ENCODE assay signal across 13 cellular contexts in the genomic region with DNA sequence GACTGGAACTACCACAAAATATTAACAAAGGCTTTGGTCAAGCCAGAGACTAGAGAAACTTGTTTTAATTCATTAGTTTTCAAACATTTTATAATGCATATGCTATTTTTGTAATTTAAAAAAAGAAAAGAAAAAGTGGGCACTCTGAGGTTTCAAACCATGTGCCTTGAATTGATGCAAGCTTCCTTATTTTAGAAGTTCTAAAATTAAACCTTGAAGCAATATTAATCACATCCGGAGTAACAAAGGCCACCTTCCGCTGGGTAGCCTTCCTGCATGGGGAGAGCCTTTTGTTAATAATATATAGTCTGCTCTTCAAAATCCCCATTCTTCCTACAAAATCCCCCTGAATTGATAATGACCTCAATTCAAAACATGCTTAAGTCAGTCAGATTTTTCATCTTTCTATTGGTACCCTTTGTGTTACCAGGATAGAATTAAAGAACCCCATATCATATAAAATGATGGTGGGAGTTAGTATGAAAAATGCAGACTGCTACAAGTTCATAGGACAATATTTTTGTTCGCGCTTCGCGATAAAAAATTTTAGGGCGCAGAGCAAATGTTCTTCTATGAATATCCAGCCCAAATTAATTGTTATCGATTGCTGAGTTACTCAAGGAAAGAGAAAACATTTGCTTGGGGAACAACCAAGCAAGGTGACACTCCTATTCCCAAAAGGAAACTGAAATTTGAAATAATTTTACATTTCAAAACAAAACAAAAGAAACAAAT. TPM values are rescaled to one million over a fixed set of nuclear protein-coding genes. Genes with fewer than 3 reads are reported as not detected.
DNase-seq lines count a peak whose midpoint lies in the region; ATAC-seq and TF ChIP-seq lines count a peak whose summit lies in the region.
"Had no signal": no experiment of that assay in that cellular context is flagged by ENCODE, and none has a peak within 500 bp of the region (broad histone marks: within the 10 kb centered on the region; RNA-seq: fewer than 3 reads in every experiment).

No MANE protein-coding gene starts in this region.

- ATAC-seq in GM18873 (IDR thresholded peaks at IDR 0.05; ENCODE audit: low FRiP score, unreplicated experiment) (peak; percentile 42), HG02642 (IDR thresholded peaks at IDR 0.05; ENCODE audit: poor library complexity, unreplicated experiment) (peak; percentile 64), naive B cell (ENCODE audit: low read depth in 2 of 2) (peak; percentile 92 to 93)
- ATAC-seq: T-cell had no signal

- H3K4me3 ChIP-seq in Karpas-422 (ENCODE audit: low read length) (no peak overlapping the region), PC-9 (no peak overlapping the region)
- H3K4me3 ChIP-seq: lung, MG63 had no signal

- no peaks in the 10 kb centered on the region for H3K9me2 ChIP-seq in Karpas-422 (replicated peaks; ENCODE audit: insufficient read depth, low read length)
- H3K9me2 ChIP-seq in PC-9 (ENCODE audit: insufficient read depth), result no peaks in the 10 kb centered on the region

- peaks cover 24 to 46% (median 38%) of the 10 kb centered on the region in 3 donors for H3K4me1 Mint-ChIP-seq in naive B cell

- H3K4me1 ChIP-seq in Karpas-422 (ENCODE audit: low read length) (peaks cover 13% of the 10 kb centered on the region), PC-9 (replicated peaks; ENCODE audit: insufficient read depth) (no peaks in the 10 kb centered on the region)

- H3K4me2 ChIP-seq in Karpas-422 (ENCODE audit: low read depth, low read length, poor library complexity, severe bottlenecking) (peak overlapping the region; percentile 18), PC-9 (no peak overlapping the region)

- DNase-seq in Karpas-422 (peak; percentile 54), naive B cell (peak; percentile 29), PC-9 (no peak), hypothalamus (lab: John Stamatoyannopoulos, UW) (no peak), OCI-M1 (lab: John Stamatoyannopoulos, UW) (no peak)
- no peak for DNase-seq in activated CD8-positive, alpha-beta memory T cell treated with anti-CD3 and anti-CD28 coated beads, Interleukin-2, amount 50 U/mL, for 4 hours
- DNase-seq: activated gamma-delta T cell; MG63; stimulated activated CD4-positive, alpha-beta T cell treated with anti-CD3 and anti-CD28 coated beads, Interleukin-4, amount 100 ng/mL, for 4 hours; T-cell had no signal

- TF ChIP-seq CTCF in PC-9 (conservative IDR thresholded peaks at IDR 0.05), result no peak

- H3K27ac ChIP-seq in Karpas-422 (ENCODE audit: low read length) (no peak overlapping the region), PC-9 (no peak overlapping the region)

- H3K36me3 ChIP-seq in Karpas-422 (ENCODE audit: insufficient read depth, low read length), result no peaks in the 10 kb centered on the region
- H3K36me3 ChIP-seq in PC-9 (ENCODE audit: low read depth), result no peaks in the 10 kb centered on the region
- H3K36me3 ChIP-seq: MG63 had no signal

- intact Hi-C loops in PC-9 (cut with micrococcal nuclease; ENCODE audit: unreplicated experiment), result no loop called here

- H3K79me2 ChIP-seq in Karpas-422 (ENCODE audit: low read length), result no peaks in the 10 kb centered on the region
- H3K79me2 ChIP-seq in PC-9 (ENCODE audit: low read depth), result peaks cover 23% of the 10 kb centered on the region; the same call in 1 of the 2 replicates

- H3K9me3 ChIP-seq in Karpas-422 (ENCODE audit: low read length) (no peaks in the 10 kb centered on the region), PC-9 (ENCODE audit: insufficient read depth, low read depth) (no peaks in the 10 kb centered on the region)
- H3K9me3 ChIP-seq: MG63 had no signal

- H3K9me3 Mint-ChIP-seq in naive B cell, result peaks cover 0 to 3% (median 0%) of the 10 kb centered on the region in 7 donors
- H3K9me3 Mint-ChIP-seq: T-cell had no signal

- peaks cover 1 to 25% of the 10 kb centered on the region in 2 donors for H3K36me3 Mint-ChIP-seq in naive B cell
- H3K36me3 Mint-ChIP-seq: T-cell had no signal

- H2AFZ ChIP-seq in Karpas-422 (ENCODE audit: low read length) (no peak overlapping the region; the same call in 1 of the 2 replicates), PC-9 (no peak overlapping the region)

- H3K27me3 ChIP-seq in Karpas-422 (ENCODE audit: low read length), result no peaks in the 10 kb centered on the region
- H3K27me3 ChIP-seq in PC-9 (ENCODE audit: insufficient read depth, low read depth), result no peaks in the 10 kb centered on the region
- H3K27me3 ChIP-seq: MG63 had no signal

- BruUV-seq in PC-9 (replicated peaks; lab: Mats Ljungman, UMichigan), result no TSS peak

- H3F3A ChIP-seq in PC-9 (ENCODE audit: insufficient read depth, low read depth), result no peaks in the 10 kb centered on the region; the same call in 1 of the 2 replicates

- POLR2A ChIA-PET in PC-9 (lab: Charles Lee; ENCODE audit: unreplicated experiment), result no interaction called here

- H3K9ac ChIP-seq in Karpas-422 (ENCODE audit: low read length), result no peak overlapping the region

- peak overlapping the region in 5 of 6 donors; percentile 1 to 82 (median 43) for H3K27ac Mint-ChIP-seq in naive B cell
- H3K27ac Mint-ChIP-seq: T-cell had no signal

- H4K20me1 ChIP-seq in Karpas-422 (ENCODE audit: insufficient read depth, low read depth, low read length), result no peaks in the 10 kb centered on the region
- no peaks in the 10 kb centered on the region for H4K20me1 ChIP-seq in PC-9 (ENCODE audit: insufficient read depth)

- CTCF ChIA-PET in PC-9 (lab: Charles Lee), result no interaction called here

- peak overlapping the region in 6 of 8 donors; percentile 35 to 57 (median 48) for H3K4me3 Mint-ChIP-seq in naive B cell
- H3K4me3 Mint-ChIP-seq: T-cell had no signal

- H3K27me3 Mint-ChIP-seq in naive B cell, result no peaks in the 10 kb centered on the region

RNA-seq across cellular contexts. Expression of gene LDHAL6B, which starts 30.6 kb away (rescaled TPM):
- total RNA-seq in Karpas-422 (2014; rRNA removed; shearing (Covaris generic); ENCODE audit: low replicate concordance), result not detected in 2 replicates
- under 1 TPM in 5 of 6 donors, not detected in 1; 0.14 to 0.54 (median 0.33) TPM for polyA plus RNA-seq in naive B cell (ENCODE audit: low read depth in 6 of 6)
- total RNA-seq in PC-9 (2021), result not detected in 2 replicates
- total RNA-seq: lung, T-cell had no signal

Comparison
In these comparisons a context has a peak if more than half of its experiments do, and no peak if none do; other contexts are left out.
1. ATAC-seq: peak in every context shown above with its lines; median percentile 92 in naive B cell; 64 in HG02642; 42 in GM18873.
2. DNase-seq: peak in Karpas-422 (single experiment) and naive B cell (single experiment); none in PC-9 (0 of 2), hypothalamus (0 of 51), OCI-M1 (single experiment) and activated CD8-positive, alpha-beta memory T cell treated with anti-CD3 and anti-CD28 coated beads, Interleukin-2, amount 50 U/mL, for 4 hours (single experiment).